ENCODE assay signal across 15 cellular contexts in the genomic region with DNA sequence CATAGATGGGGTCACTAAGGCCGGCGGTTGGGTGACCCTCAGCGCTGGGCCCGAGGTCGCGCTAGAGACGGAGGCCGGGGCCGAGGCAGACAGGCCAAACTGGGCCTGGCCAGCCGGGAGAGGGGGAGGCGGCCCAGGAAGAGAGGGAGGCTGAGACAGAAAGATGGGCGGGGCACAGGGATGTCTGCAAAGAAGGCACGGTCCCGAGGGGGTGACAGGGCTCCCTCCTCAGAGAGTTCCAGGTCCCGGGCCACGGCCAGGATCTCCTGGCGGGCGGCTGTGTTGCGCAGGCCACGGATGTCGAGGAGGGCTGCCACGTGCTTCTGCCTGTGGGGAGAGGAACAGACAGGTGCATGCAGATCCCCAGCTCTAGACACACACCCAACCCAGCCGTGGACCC. TPM values are rescaled to one million over a fixed set of nuclear protein-coding genes. Genes with fewer than 3 reads are reported as not detected.
"Had no signal": no experiment of that assay in that cellular context is flagged by ENCODE, and none has a peak within 500 bp of the region (broad histone marks: within the 10 kb centered on the region; RNA-seq: fewer than 3 reads in every experiment).

No MANE protein-coding gene starts in this region.

- H3K27me3 ChIP-seq: testis had no signal

- ATAC-seq: activated CD8-positive, alpha-beta memory T cell treated with anti-CD3 and anti-CD28 coated beads, Interleukin-2, amount 10 ng/mL, durations not matched to agents 7 days and 5 days; activated T-helper 17 cell treated with anti-CD3 and anti-CD28 coated beads, Interleukin-2, amount 50 U/mL, for 72 hours; natural killer cell; WTC11 had no signal

- H3K36me3 ChIP-seq: neutrophil had no signal

- H3K9me3 ChIP-seq: neutrophil, testis had no signal

- DNase-seq: activated CD4-positive, alpha-beta memory T cell treated with anti-CD3 and anti-CD28 coated beads, Interleukin-2, amount 10 ng/mL, durations not matched to agents 7 days and 5 days; activated CD4-positive, alpha-beta T cell treated with anti-CD3 and anti-CD28 coated beads for 4 hours; activated CD8-positive, alpha-beta memory T cell treated with anti-CD3 and anti-CD28 coated beads, Interleukin-2, amount 10 ng/mL, durations not matched to agents 7 days and 5 days; activated naive CD4-positive, alpha-beta T cell treated with Interleukin-2 at 50 U/mL for 16 hours; head of caudate nucleus; kidney glomerular epithelial cell; natural killer cell; testis had no signal

- H3K4me3 ChIP-seq: coronary artery, testis had no signal

- H3K27ac ChIP-seq: neutrophil had no signal

RNA-seq across cellular contexts. Expression of gene EXOC3L2, which starts 32.2 kb away (rescaled TPM):
- total RNA-seq: activated CD4-positive, alpha-beta memory T cell treated with anti-CD3 and anti-CD28 coated beads, Interleukin-2, amount 10 ng/mL, durations not matched to agents 7 days and 5 days; activated CD8-positive, alpha-beta memory T cell treated with anti-CD3 and anti-CD28 coated beads, Interleukin-2, amount 10 ng/mL, durations not matched to agents 7 days and 5 days; activated T-helper 17 cell treated with anti-CD3 and anti-CD28 coated beads, Interleukin-2, amount 50 U/mL, for 72 hours; frontal cortex; renal cortical epithelial cell had no signal

RNA-seq across cellular contexts. Expression of gene NKPD1, which starts 52.2 kb away (rescaled TPM):
- total RNA-seq: epithelial cell of proximal tubule had no signal
